In genomic region chr20:1721687-1722512, GRCh38 we compare ENCODE assay signal across 19 cellular contexts.
DNase-seq lines count a peak whose midpoint lies in the region; ATAC-seq, FAIRE-seq and TF ChIP-seq lines count a peak whose summit lies in the region.
"Had no signal": no experiment of that assay in that cellular context is flagged by ENCODE, and none has a peak within 500 bp of the region (broad histone marks: within the 10 kb centered on the region; RNA-seq: fewer than 3 reads in every experiment).

No MANE protein-coding gene starts in this region.

- in situ Hi-C loops in brain microvascular endothelial cell (cut with HindIII; ENCODE audit: low pct_ligation_motif_present, low sequenced_read_pairs), result no loop called here

- H3K36me3 ChIP-seq in HUES6 (ENCODE audit: control insufficient read depth, insufficient read depth, low read length) (no peaks in the 10 kb centered on the region), brain microvascular endothelial cell (replicated peaks) (no peaks in the 10 kb centered on the region), upper lobe of right lung (no peaks in the 10 kb centered on the region)
- H3K36me3 ChIP-seq: cardiac muscle cell had no signal

- FAIRE-seq in GM18507 (lab: Jason Lieb, UNC), result peak; percentile 87
- FAIRE-seq: endometrium had no signal

- peak overlapping the region; percentile 49 for H3K9ac ChIP-seq in HUES6 (ENCODE audit: low read length)

- TF ChIP-seq CTCF in brain microvascular endothelial cell (IDR thresholded peaks at IDR 0.05; ENCODE audit: low read depth, low read length, missing control alignments) (no peak), upper lobe of right lung (IDR thresholded peaks at IDR 0.05) (no peak)

- H3K27ac ChIP-seq in HUES6 (ENCODE audit: low read depth, low read length) (peak overlapping the region; percentile 24; the same call in 1 of the 2 replicates), brain microvascular endothelial cell (no peak overlapping the region), upper lobe of right lung (no peak overlapping the region)
- H3K27ac ChIP-seq: cardiac muscle cell had no signal

- intact Hi-C loops in dendritic cell treated with granulocyte-macrophage colony-stimulating factor and Interleukin-4, amounts not matched to agents 40 ng/mL and 50 ng/mL, for 4 days (cut with micrococcal nuclease), result no loop called here
- intact Hi-C loops in upper lobe of right lung (cut with DNase I), result no loop called here

- H3K27me3 Mint-ChIP-seq in dendritic cell treated with granulocyte-macrophage colony-stimulating factor and Interleukin-4, amounts not matched to agents 40 ng/mL and 50 ng/mL, for 4 days, result peaks cover 12% of the 10 kb centered on the region
- H3K27me3 Mint-ChIP-seq: stimulated activated naive CD8-positive, alpha-beta T cell treated with anti-CD3 and anti-CD28 coated beads, Interleukin-15, Interleukin-2, amounts not matched to agents 100 ng/mL and 50 ng/mL, for 24 hours had no signal

- ATAC-seq in upper lobe of right lung, result no peak
- ATAC-seq: right cardiac atrium had no signal

- DNase-seq in CD1c-positive myeloid dendritic cell (ENCODE audit: extremely low spot score) (peak; percentile 41), GM18507 (ENCODE audit: extremely low spot score, insufficient read length, low read depth) (no peak), brain microvascular endothelial cell (no peak), T-helper 2 cell (no peak), upper lobe of right lung (no peak), NCI-H1417 (lab: John Stamatoyannopoulos, UW) (no peak)
- DNase-seq: activated CD4-positive, alpha-beta T cell treated with anti-CD3 and anti-CD28 coated beads, Interleukin-2, amount 50 U/mL, for 1 hour; activated gamma-delta T cell treated with Interleukin-2 at 50 U/mL for 16 hours; AML-193; DMS79; glutamatergic neuron; right cardiac atrium; stimulated activated CD4-positive, alpha-beta T cell treated with anti-CD3 and anti-CD28 coated beads, Interleukin-4, amount 100 ng/mL, for 24 hours had no signal

- H3K36me3 Mint-ChIP-seq in dendritic cell treated with granulocyte-macrophage colony-stimulating factor and Interleukin-4, amounts not matched to agents 40 ng/mL and 50 ng/mL, for 4 days (ENCODE audit: low read depth), result no peaks in the 10 kb centered on the region

- H3K4me3 ChIP-seq in HUES6 (ENCODE audit: low read depth, low read length), result peak overlapping the region; percentile 20; the same call in 1 of the 2 replicates
- H3K4me3 ChIP-seq in brain microvascular endothelial cell (ENCODE audit: low read depth, low read length), result no peak overlapping the region
- no peak overlapping the region for H3K4me3 ChIP-seq in upper lobe of right lung
- H3K4me3 ChIP-seq: cardiac muscle cell had no signal

- peaks cover 23% of the 10 kb centered on the region for H3K9me3 ChIP-seq in HUES6 (ENCODE audit: control insufficient read depth, insufficient read depth, low read depth, low read length)
- H3K9me3 ChIP-seq in upper lobe of right lung, result no peaks in the 10 kb centered on the region

- peaks cover 12% of the 10 kb centered on the region for H3K9me3 Mint-ChIP-seq in dendritic cell treated with granulocyte-macrophage colony-stimulating factor and Interleukin-4, amounts not matched to agents 40 ng/mL and 50 ng/mL, for 4 days

- H3K4me1 Mint-ChIP-seq in dendritic cell treated with granulocyte-macrophage colony-stimulating factor and Interleukin-4, amounts not matched to agents 40 ng/mL and 50 ng/mL, for 4 days (ENCODE audit: low read depth), result peaks cover 36% of the 10 kb centered on the region
- H3K4me1 Mint-ChIP-seq: nephron had no signal

- H3K27me3 ChIP-seq in HUES6 (ENCODE audit: control insufficient read depth, insufficient read depth, low read length), result peaks cover 28% of the 10 kb centered on the region
- H3K27me3 ChIP-seq in brain microvascular endothelial cell (replicated peaks), result no peaks in the 10 kb centered on the region
- H3K27me3 ChIP-seq in upper lobe of right lung, result no peaks in the 10 kb centered on the region

- H3K4me1 ChIP-seq in HUES6 (ENCODE audit: control insufficient read depth, insufficient read depth, low read length) (peaks cover 16% of the 10 kb centered on the region), upper lobe of right lung (no peaks in the 10 kb centered on the region)

- H3K27ac Mint-ChIP-seq in dendritic cell treated with granulocyte-macrophage colony-stimulating factor and Interleukin-4, amounts not matched to agents 40 ng/mL and 50 ng/mL, for 4 days, result peak overlapping the region; percentile 41
- H3K27ac Mint-ChIP-seq: nephron; stimulated activated naive CD8-positive, alpha-beta T cell treated with anti-CD3 and anti-CD28 coated beads, Interleukin-15, Interleukin-2, amounts not matched to agents 100 ng/mL and 50 ng/mL, for 24 hours had no signal

- H3K4me3 Mint-ChIP-seq in dendritic cell treated with granulocyte-macrophage colony-stimulating factor and Interleukin-4, amounts not matched to agents 40 ng/mL and 50 ng/mL, for 4 days, result no peak overlapping the region
- H3K4me3 Mint-ChIP-seq: nephron; stimulated activated naive CD8-positive, alpha-beta T cell treated with anti-CD3 and anti-CD28 coated beads, Interleukin-15, Interleukin-2, amounts not matched to agents 100 ng/mL and 50 ng/mL, for 24 hours had no signal
